In the genomic region with DNA sequence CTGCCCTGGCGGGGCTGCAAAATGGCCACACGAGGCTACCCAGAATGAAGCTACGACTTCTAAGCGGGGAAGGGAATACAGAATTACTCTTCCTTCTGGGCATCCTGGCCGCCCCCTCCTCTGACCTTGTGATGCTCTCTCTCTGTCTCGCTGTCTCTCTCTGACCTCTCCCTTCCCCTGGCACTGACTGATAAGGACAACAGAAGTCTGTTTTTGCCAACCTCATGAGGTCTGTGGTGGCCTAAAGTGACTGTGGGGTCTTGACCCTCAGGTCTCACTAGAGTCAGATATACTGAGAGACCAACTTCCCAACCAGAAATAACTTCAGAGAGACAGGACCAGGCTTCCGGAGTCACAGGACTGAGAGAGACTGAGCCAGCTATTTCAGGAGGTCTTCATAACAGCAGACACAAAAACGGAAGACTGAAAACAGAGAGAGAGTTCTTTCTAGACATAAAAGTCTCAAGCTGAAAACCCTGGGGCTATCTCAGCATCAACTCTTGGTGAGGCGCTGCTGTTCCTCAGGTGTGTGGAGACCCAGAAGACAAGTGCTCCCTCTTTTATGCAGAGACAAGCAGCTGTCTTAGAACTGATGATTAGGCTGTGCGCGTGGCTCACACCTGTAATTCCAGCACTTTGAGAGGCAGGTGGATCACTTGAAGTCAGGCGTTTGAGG, we compare ENCODE assay signal across 25 cellular contexts. TPM values are rescaled to one million over a fixed set of nuclear protein-coding genes. Genes with fewer than 3 reads are reported as not detected.
"Had no signal": no experiment of that assay in that cellular context is flagged by ENCODE, and none has a peak within 500 bp of the region (broad histone marks: within the 10 kb centered on the region; RNA-seq: fewer than 3 reads in every experiment).

No MANE protein-coding gene starts in this region.

- H3K9me3 Mint-ChIP-seq: activated CD4-positive, alpha-beta memory T cell treated with anti-CD3 and anti-CD28 coated beads, Interleukin-2, amount 10 ng/mL, durations not matched to agents 7 days and 5 days; activated naive CD4-positive, alpha-beta T cell treated with anti-CD3 and anti-CD28 coated beads, Interleukin-2, amount 50 U/mL, for 24 hours; dendritic cell treated with granulocyte-macrophage colony-stimulating factor and Interleukin-4, amounts not matched to agents 40 ng/mL and 50 ng/mL, for 4 days; naive thymus-derived CD8-positive, alpha-beta T cell had no signal

- H3K4me1 ChIP-seq: prostate gland, thyroid gland had no signal

- H3K27me3 ChIP-seq: thyroid gland had no signal

- H3K4me3 Mint-ChIP-seq: activated CD4-positive, alpha-beta memory T cell treated with anti-CD3 and anti-CD28 coated beads, Interleukin-2, amount 10 ng/mL, durations not matched to agents 7 days and 5 days; activated CD4-positive, alpha-beta T cell treated with anti-CD3 and anti-CD28 coated beads, Interleukin-2, amount 10 ng/mL, durations not matched to agents 24 days and 14 days; activated naive CD4-positive, alpha-beta T cell treated with anti-CD3 and anti-CD28 coated beads, Interleukin-2, amount 50 U/mL, for 24 hours; brain; dendritic cell treated with granulocyte-macrophage colony-stimulating factor and Interleukin-4, amounts not matched to agents 40 ng/mL and 50 ng/mL, for 4 days; mesothelial cell of epicardium; naive thymus-derived CD8-positive, alpha-beta T cell had no signal

- FAIRE-seq: endometrium, kidney had no signal

- H3K27ac Mint-ChIP-seq: activated CD4-positive, alpha-beta memory T cell treated with anti-CD3 and anti-CD28 coated beads, Interleukin-2, amount 10 ng/mL, durations not matched to agents 7 days and 5 days; activated CD4-positive, alpha-beta T cell treated with anti-CD3 and anti-CD28 coated beads, Interleukin-2, amount 10 ng/mL, durations not matched to agents 24 days and 14 days; activated naive CD4-positive, alpha-beta T cell treated with anti-CD3 and anti-CD28 coated beads, Interleukin-2, amount 50 U/mL, for 24 hours; brain; dendritic cell treated with granulocyte-macrophage colony-stimulating factor and Interleukin-4, amounts not matched to agents 40 ng/mL and 50 ng/mL, for 4 days; mesothelial cell of epicardium; naive thymus-derived CD8-positive, alpha-beta T cell had no signal

- ATAC-seq: activated CD4-positive, CD25-positive, alpha-beta regulatory T cell treated with anti-CD3 and anti-CD28 coated beads, Interleukin-2, amount 50 U/mL, for 24 hours; left lobe of liver; naive thymus-derived CD8-positive, alpha-beta T cell had no signal

- H3K36me3 ChIP-seq: prostate gland, thyroid gland had no signal

- H3K4me3 ChIP-seq: prostate gland, thyroid gland had no signal

- DNase-seq: activated CD4-positive, alpha-beta memory T cell treated with anti-CD3 and anti-CD28 coated beads, Interleukin-2, amount 10 ng/mL, durations not matched to agents 7 days and 5 days; activated CD4-positive, alpha-beta T cell treated with anti-CD3 and anti-CD28 coated beads, Interleukin-2, amount 10 ng/mL, durations not matched to agents 24 days and 14 days; activated gamma-delta T cell; aorta; effector CD4-positive, alpha-beta T cell; foreskin fibroblast; kidney; mammary epithelial cell; naive thymus-derived CD8-positive, alpha-beta T cell; stimulated activated CD4-positive, alpha-beta T cell treated with anti-CD3 and anti-CD28 coated beads, Interleukin-4, amount 100 ng/mL, for 24 hours; stimulated activated naive CD4-positive, alpha-beta T cell treated with Interleukin-2 at 50 U/mL for 16 hours; substantia nigra; T-helper 1 cell; thyroid gland had no signal

- H3K9me3 ChIP-seq: prostate gland, thyroid gland had no signal

- H3K36me3 Mint-ChIP-seq: activated naive CD4-positive, alpha-beta T cell treated with anti-CD3 and anti-CD28 coated beads, Interleukin-2, amount 50 U/mL, for 24 hours; brain; mesothelial cell of epicardium had no signal

- H3K27ac ChIP-seq: prostate gland, thyroid gland had no signal

RNA-seq across cellular contexts. Expression of a gene that starts 38.2 kb away (rescaled TPM):
- total RNA-seq: activated CD4-positive, alpha-beta memory T cell treated with anti-CD3 and anti-CD28 coated beads, Interleukin-2, amount 10 ng/mL, durations not matched to agents 7 days and 5 days; activated CD4-positive, alpha-beta T cell treated with anti-CD3 and anti-CD28 coated beads, Interleukin-2, amount 10 ng/mL, durations not matched to agents 24 days and 14 days; epithelial cell of proximal tubule; mesothelial cell of epicardium; osteocyte had no signal
- polyA plus RNA-seq: aorta; fibroblast of lung; naive thymus-derived CD8-positive, alpha-beta T cell had no signal
